Comparison of ENCODE assay signal across 8 cellular contexts in the genomic region with DNA sequence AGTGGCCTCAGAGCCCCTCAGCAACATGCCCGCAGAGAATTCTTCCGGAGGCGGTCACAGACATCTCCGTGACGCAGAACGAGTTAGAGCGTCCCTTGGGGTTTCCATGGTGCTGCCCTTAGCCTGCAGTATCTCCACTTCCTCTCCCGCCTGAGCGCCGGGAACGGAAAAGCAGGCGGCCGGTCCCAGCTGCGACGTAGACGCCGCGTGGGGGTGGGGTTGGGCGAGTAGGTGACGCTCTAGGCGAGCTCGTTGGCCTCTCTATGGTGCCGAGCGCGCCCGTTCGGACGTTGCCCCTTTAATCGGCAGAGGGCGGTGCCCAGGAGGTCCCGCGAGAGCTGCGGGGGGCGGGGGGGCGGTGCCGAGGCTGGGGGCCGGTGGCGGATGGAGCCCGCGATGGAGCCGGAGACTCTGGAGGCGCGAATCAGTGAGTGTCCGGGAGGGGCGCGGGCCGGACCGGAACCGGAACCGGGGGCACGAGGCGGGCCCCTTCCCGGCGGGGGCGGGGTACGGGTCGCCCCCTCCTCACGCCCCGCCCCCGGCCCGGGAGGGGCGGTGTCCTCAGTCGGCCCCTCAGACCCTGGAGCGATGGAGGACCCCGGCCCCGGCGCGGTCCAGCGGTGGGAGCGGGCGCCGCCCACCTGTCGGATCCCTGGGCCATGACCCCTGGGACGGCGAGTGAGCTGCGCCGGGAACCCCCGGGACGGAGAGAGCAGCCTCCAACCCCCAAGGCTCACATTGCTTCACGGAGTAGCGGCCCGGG. TPM values are rescaled to one million over a fixed set of nuclear protein-coding genes. Genes with fewer than 3 reads are reported as not detected.
DNase-seq lines count a peak whose midpoint lies in the region; ATAC-seq, FAIRE-seq and TF ChIP-seq lines count a peak whose summit lies in the region.

A gene with protein sequence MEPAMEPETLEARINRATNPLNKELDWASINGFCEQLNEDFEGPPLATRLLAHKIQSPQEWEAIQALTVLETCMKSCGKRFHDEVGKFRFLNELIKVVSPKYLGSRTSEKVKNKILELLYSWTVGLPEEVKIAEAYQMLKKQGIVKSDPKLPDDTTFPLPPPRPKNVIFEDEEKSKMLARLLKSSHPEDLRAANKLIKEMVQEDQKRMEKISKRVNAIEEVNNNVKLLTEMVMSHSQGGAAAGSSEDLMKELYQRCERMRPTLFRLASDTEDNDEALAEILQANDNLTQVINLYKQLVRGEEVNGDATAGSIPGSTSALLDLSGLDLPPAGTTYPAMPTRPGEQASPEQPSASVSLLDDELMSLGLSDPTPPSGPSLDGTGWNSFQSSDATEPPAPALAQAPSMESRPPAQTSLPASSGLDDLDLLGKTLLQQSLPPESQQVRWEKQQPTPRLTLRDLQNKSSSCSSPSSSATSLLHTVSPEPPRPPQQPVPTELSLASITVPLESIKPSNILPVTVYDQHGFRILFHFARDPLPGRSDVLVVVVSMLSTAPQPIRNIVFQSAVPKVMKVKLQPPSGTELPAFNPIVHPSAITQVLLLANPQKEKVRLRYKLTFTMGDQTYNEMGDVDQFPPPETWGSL (plus strand): TSS at position 358 of the 763 bp plus-strand sequence. CDS start 27 bp downstream, at position 385.

- peak; percentile 7 for TF ChIP-seq CTCF in kidney (IDR thresholded peaks at IDR 0.05; ENCODE audit: borderline replicate concordance, extremely low read depth, insufficient read depth)

- no peak for FAIRE-seq in kidney (lab: Jason Lieb, UNC)

- H3K36me3 ChIP-seq in kidney (ENCODE audit: control insufficient read depth in 1 of 2, insufficient read depth in 2 of 2, low read length in 2 of 2) = no peaks in the 10 kb centered on the region

- no peaks in the 10 kb centered on the region for H3K9me3 ChIP-seq in kidney (ENCODE audit: control insufficient read depth in 1 of 2, low read length in 2 of 2)

- DNase-seq in Ammon's horn (ENCODE audit: low spot score) (peak; percentile 97), GM19238 (ENCODE audit: insufficient read length, low spot score) (peak; percentile 90), NCI-H510A treated with DMSO at 0.1 percent for 48 hours (lab: John Stamatoyannopoulos, UW) (peak; percentile 79), cerebellum (ENCODE audit: low spot score) (peak; percentile 93), kidney (peak; percentile 99)
- DNase-seq in activated CD4-positive, alpha-beta T cell treated with anti-CD3 and anti-CD28 coated beads for 24 hours (ENCODE audit: low read depth in 2 of 2) = peak; percentile 86 to 92
- peak; percentile 91 to 93 for DNase-seq in stimulated activated CD4-positive, alpha-beta T cell treated with anti-CD3 and anti-CD28 coated beads, Interleukin-15, amount 100 ng/mL, for 1 hour (ENCODE audit: low read depth in 1 of 2, low spot score in 1 of 2)

- peaks cover 6 to 14% of the 10 kb centered on the region in 2 donors for H3K4me1 ChIP-seq in kidney (ENCODE audit: control insufficient read depth in 1 of 2, insufficient read depth in 1 of 2, low read depth in 1 of 2, low read length in 2 of 2)

- intact Hi-C loops in kidney (cut with DNase I) = no loop called here

- peak within 1 kb of the TSS; percentile 92 to 98 for H3K27ac ChIP-seq in kidney (ENCODE audit: low read depth in 2 of 2, low read length in 2 of 2)

- H3K9ac ChIP-seq in kidney (ENCODE audit: low read length in 2 of 2) = peak within 1 kb of the TSS; percentile 85 to 93

- peak; percentile 81 for ATAC-seq in HG03439 (IDR thresholded peaks at IDR 0.05; ENCODE audit: unreplicated experiment)

- peak within 1 kb of the TSS; percentile 86 to 91 for H3K4me3 ChIP-seq in kidney (ENCODE audit: low read length in 2 of 2)

RNA-seq across cellular contexts. Expression of the gene that starts here (rescaled TPM):
- total RNA-seq in cerebellum (39.1 TPM), kidney (61.2 TPM)
- polyA plus RNA-seq in kidney (ENCODE audit: insufficient read depth, low read depth, low replicate concordance) = 37.5 TPM

Comparison
In these comparisons a context has a peak if more than half of its experiments do, and no peak if none do; other contexts are left out.
1. Peak in every context shown above with its lines: DNase-seq, ATAC-seq, H3K4me3 ChIP-seq and H3K27ac ChIP-seq.